In genomic region chr20:33976959-33977358, GRCh38 we compare ENCODE assay signal across 23 cellular contexts. TPM values are rescaled to one million over a fixed set of nuclear protein-coding genes. Genes with fewer than 3 reads are reported as not detected.
DNase-seq lines count a peak whose midpoint lies in the region; ATAC-seq, FAIRE-seq and TF ChIP-seq lines count a peak whose summit lies in the region.
"Had no signal": no experiment of that assay in that cellular context is flagged by ENCODE, and none has a peak within 500 bp of the region (broad histone marks: within the 10 kb centered on the region; RNA-seq: fewer than 3 reads in every experiment).

No MANE protein-coding gene starts in this region.

- FAIRE-seq in A204.1 (lab: Jason Lieb, UNC) (peak; percentile 85), TTC549 (lab: Jason Lieb, UNC) (peak; percentile 55), endometrium (lab: Jason Lieb, UNC) (peak; percentile 90)
- FAIRE-seq: A549, GM12892, H1 had no signal

- H3K27ac ChIP-seq in OCI-LY7 (ENCODE audit: low read depth, low read length, poor library complexity, severe bottlenecking) (no peak overlapping the region), mammary epithelial cell (ENCODE audit: insufficient read depth, low read depth, low read length) (no peak overlapping the region)
- H3K27ac ChIP-seq in CD4-positive, alpha-beta T cell (ENCODE audit: low read depth, low read length), result no peak overlapping the region
- H3K27ac ChIP-seq: 22Rv1; A549; BLaER1 treated with 17β-estradiol and CSF1 and Interleukin-3, amounts not matched to agents 10 nM and 100 nM; GM23248 had no signal

- no peaks in the 10 kb centered on the region for H3K36me3 Mint-ChIP-seq in CD4-positive, alpha-beta T cell (ENCODE audit: low read depth)
- H3K36me3 Mint-ChIP-seq: CD14-positive monocyte; CD4-positive, alpha-beta memory T cell had no signal

- H3K36me3 ChIP-seq in OCI-LY7 (ENCODE audit: insufficient read depth, low read length) (no peaks in the 10 kb centered on the region), mammary epithelial cell (ENCODE audit: insufficient read depth, low read length) (no peaks in the 10 kb centered on the region)
- H3K36me3 ChIP-seq: BE2C; BLaER1 treated with 17β-estradiol and CSF1 and Interleukin-3, amounts not matched to agents 10 nM and 100 nM had no signal

- no peaks in the 10 kb centered on the region for H3K9me2 ChIP-seq in OCI-LY7 (ENCODE audit: insufficient read depth, low read length)

- peaks cover 2% of the 10 kb centered on the region for H3K27me3 ChIP-seq in mammary epithelial cell (ENCODE audit: insufficient read depth, low read length)
- peaks cover 4% of the 10 kb centered on the region for H3K27me3 ChIP-seq in CD4-positive, alpha-beta T cell (ENCODE audit: control insufficient read depth, insufficient read depth, low read length)
- H3K27me3 ChIP-seq: BE2C; BLaER1 treated with 17β-estradiol and CSF1 and Interleukin-3, amounts not matched to agents 10 nM and 100 nM had no signal

- H3K9me3 ChIP-seq in OCI-LY7 (ENCODE audit: low read length), result no peaks in the 10 kb centered on the region
- H3K9me3 ChIP-seq in mammary epithelial cell (replicated peaks; ENCODE audit: insufficient read depth, low read length), result no peaks in the 10 kb centered on the region
- no peaks in the 10 kb centered on the region for H3K9me3 ChIP-seq in CD4-positive, alpha-beta T cell (ENCODE audit: control insufficient read depth, low read length)
- H3K9me3 ChIP-seq: BE2C had no signal

- peaks cover 19% of the 10 kb centered on the region for H3K27me3 Mint-ChIP-seq in CD4-positive, alpha-beta T cell

- POLR2A ChIA-PET in OCI-LY7 (lab: Charles Lee), result no interaction called here
- POLR2A ChIA-PET in CD4-positive, alpha-beta T cell (lab: Charles Lee), result no interaction called here

- no peak for ATAC-seq in CD4-positive, alpha-beta T cell (ENCODE audit: poor library complexity)
- ATAC-seq: A549 had no signal

- H2AFZ ChIP-seq in OCI-LY7 (ENCODE audit: low read length) (no peak overlapping the region), mammary epithelial cell (ENCODE audit: low read depth, low read length) (no peak overlapping the region)
- H2AFZ ChIP-seq: GM23248 had no signal

- H3K4me1 ChIP-seq in OCI-LY7 (ENCODE audit: insufficient read depth, low read length, poor library complexity, severe bottlenecking), result no peaks in the 10 kb centered on the region
- H3K4me1 ChIP-seq in mammary epithelial cell (ENCODE audit: insufficient read depth, low read length), result no peaks in the 10 kb centered on the region
- H3K4me1 ChIP-seq: A549, BE2C had no signal

- no peaks in the 10 kb centered on the region for H3K4me1 Mint-ChIP-seq in CD4-positive, alpha-beta T cell (ENCODE audit: low read depth)
- H3K4me1 Mint-ChIP-seq: CD14-positive monocyte; CD4-positive, alpha-beta memory T cell had no signal

- dilution Hi-C loops in mammary epithelial cell (cut with HindIII; ENCODE audit: low sequenced_read_pairs), result no loop called here

- H3K4me2 ChIP-seq in OCI-LY7 (ENCODE audit: low read length) (no peak overlapping the region), mammary epithelial cell (ENCODE audit: insufficient read depth, low read depth, low read length) (no peak overlapping the region)
- H3K4me2 ChIP-seq: A549; BLaER1 treated with 17β-estradiol and CSF1 and Interleukin-3, amounts not matched to agents 10 nM and 100 nM had no signal

- no peaks in the 10 kb centered on the region for H4K20me1 ChIP-seq in OCI-LY7 (ENCODE audit: insufficient read depth, low read length)
- no peaks in the 10 kb centered on the region for H4K20me1 ChIP-seq in mammary epithelial cell (ENCODE audit: insufficient read depth, low read length)
- H4K20me1 ChIP-seq: BLaER1 treated with 17β-estradiol and CSF1 and Interleukin-3, amounts not matched to agents 10 nM and 100 nM had no signal

- BruUV-seq in OCI-LY7 (replicated peaks; lab: Mats Ljungman, UMichigan) (no TSS peak), mammary epithelial cell (replicated peaks; lab: Mats Ljungman, UMichigan) (no TSS peak)

- H3K27ac Mint-ChIP-seq in CD4-positive, alpha-beta T cell, result no peak overlapping the region
- H3K27ac Mint-ChIP-seq: CD14-positive monocyte; CD4-positive, alpha-beta memory T cell had no signal

- H3K9me3 Mint-ChIP-seq in CD4-positive, alpha-beta T cell, result no peaks in the 10 kb centered on the region

- no peak overlapping the region for H3K4me3 Mint-ChIP-seq in CD4-positive, alpha-beta T cell
- H3K4me3 Mint-ChIP-seq: CD14-positive monocyte; CD4-positive, alpha-beta memory T cell had no signal

- no peak overlapping the region for H3K9ac ChIP-seq in mammary epithelial cell (ENCODE audit: insufficient read depth, low read length)
- H3K9ac ChIP-seq: BLaER1 treated with 17β-estradiol and CSF1 and Interleukin-3, amounts not matched to agents 10 nM and 100 nM; GM23248 had no signal

- H3K4me3 ChIP-seq in OCI-LY7 (ENCODE audit: low read depth, low read length, poor library complexity, severe bottlenecking), result no peak overlapping the region
- H3K4me3 ChIP-seq in mammary epithelial cell (replicated peaks in 1 of 3; ENCODE audit: insufficient read depth in 1 of 3, low read depth in 2 of 3, low read length in 3 of 3), result no peak overlapping the region
- H3K4me3 ChIP-seq: A549; BLaER1 treated with 17β-estradiol and CSF1 and Interleukin-3, amounts not matched to agents 10 nM and 100 nM; GM23248 had no signal

- H3K79me2 ChIP-seq in OCI-LY7 (ENCODE audit: insufficient read depth, low read depth, low read length) (no peaks in the 10 kb centered on the region), mammary epithelial cell (ENCODE audit: insufficient read depth, low read length) (no peaks in the 10 kb centered on the region)

- DNase-seq in OCI-LY7 (ENCODE audit: low spot score), result no peak
- DNase-seq in mammary epithelial cell, result no peak
- no peak for DNase-seq in CD4-positive, alpha-beta T cell
- DNase-seq: ACHN; AML-193; BE2C; Calu3; CD4-positive, alpha-beta memory T cell; COR-L47; DMS53; DMS79 treated with DMSO at 0.1 percent for 48 hours; GM23248; H7; HCEC 1CT had no signal

- no peak for TF ChIP-seq CTCF in OCI-LY7 (conservative IDR thresholded peaks at IDR 0.05; ENCODE audit: low read length)
- no peak for TF ChIP-seq CTCF in mammary epithelial cell (conservative IDR thresholded peaks at IDR 0.05 in 1 of 2, IDR thresholded peaks at IDR 0.05 in 1 of 2; ENCODE audit: extremely low read depth in 1 of 2, insufficient read depth in 1 of 2, low read depth in 1 of 2, low read length in 2 of 2)
- TF ChIP-seq CTCF in CD4-positive, alpha-beta T cell (IDR thresholded peaks at IDR 0.05), result no peak

- intact Hi-C loops in OCI-LY7 (cut with micrococcal nuclease; ENCODE audit: unreplicated experiment), result no loop called here
- intact Hi-C loops in mammary epithelial cell (cut with micrococcal nuclease), result no loop called here
- intact Hi-C loops in CD4-positive, alpha-beta T cell (cut with DNase I, micrococcal nuclease), result no loop called here

- in situ Hi-C loops in mammary epithelial cell (cut with MboI; ENCODE audit: low sequenced_read_pairs in 2 of 2), result no loop called here

- CTCF ChIA-PET in OCI-LY7 (lab: Charles Lee; ENCODE audit: unreplicated experiment) (no interaction called here), mammary epithelial cell (lab: Charles Lee; ENCODE audit: low non-redundant PET) (no interaction called here)
- CTCF ChIA-PET in CD4-positive, alpha-beta T cell (lab: Charles Lee), result no interaction called here

RNA-seq across cellular contexts. Expression of gene RALY, which starts 16.8 kb away (rescaled TPM):
- total RNA-seq in OCI-LY7 (2014; rRNA removed; shearing (Covaris generic)), result 136 and 151 TPM in 2 replicates
- total RNA-seq in OCI-LY7 (2022), result 163 and 173 TPM in 2 replicates
- 100 to 1,000 TPM in 1 of 2 donors, 10 to 100 TPM in 1; 50.7 to 145 TPM for total RNA-seq in mammary epithelial cell
- polyA plus RNA-seq in mammary epithelial cell, result 112 TPM
- polyA minus RNA-seq in mammary epithelial cell, result 77.2 TPM
- total RNA-seq in CD4-positive, alpha-beta T cell, result 100 to 1,000 TPM; 112 TPM
